Comparison of ENCODE assay signal across 11 cellular contexts in genomic region chr1:204149635-204150565, GRCh38. TPM values are rescaled to one million over a fixed set of nuclear protein-coding genes. Genes with fewer than 3 reads are reported as not detected.
A peak's percentile ranks its signal among the peaks of the same experiment; 100 is the strongest.
DNase-seq lines count a peak whose midpoint lies in the region; ATAC-seq and TF ChIP-seq lines count a peak whose summit lies in the region.
"Had no signal": no experiment of that assay in that cellular context is flagged by ENCODE, and none has a peak within 500 bp of the region (broad histone marks: within the 10 kb centered on the region; RNA-seq: fewer than 3 reads in every experiment).

No MANE protein-coding gene starts in this region.

- BruUV-seq in Caco-2 (replicated peaks; lab: Mats Ljungman, UMichigan) = no TSS peak

- H3K79me1 ChIP-seq in trophoblast cell (ENCODE audit: low read length) = peaks cover 8% of the 10 kb centered on the region

- H2BK120ac ChIP-seq in trophoblast cell (ENCODE audit: insufficient read depth, low read length, poor library complexity) = no peak overlapping the region

- no peak overlapping the region for H3K4me2 ChIP-seq in trophoblast cell (ENCODE audit: low read length)

- CTCF ChIA-PET in Caco-2 (lab: Charles Lee) = interaction anchor here (0.5 to 1.0 kb wide), 3 partner anchors 12 to 90 kb away, joined by 3 to 4 read pairs (median 4); no protein-coding TSS in a partner anchor

- H3K4me1 ChIP-seq in Caco-2 = peaks cover 17% of the 10 kb centered on the region
- peaks cover 4 to 8% of the 10 kb centered on the region in 2 experiments for H3K4me1 ChIP-seq in trophoblast cell (ENCODE audit: control insufficient read depth in 1 of 2, insufficient read depth in 2 of 2, low read length in 2 of 2)

- no peak overlapping the region for H2AK5ac ChIP-seq in trophoblast cell (ENCODE audit: low read length)

- intact Hi-C loops in Caco-2 (cut with micrococcal nuclease; ENCODE audit: unreplicated experiment) (no loop called here), left ventricle myocardium superior (cut with micrococcal nuclease) (no loop called here), posterior vena cava (cut with DNase I) (loop anchor here (5.0 to 10.0 kb wide), 2 partner anchors 355 to 1297 kb away; no protein-coding TSS in a partner anchor)

- H3K27ac ChIP-seq in VCaP (peak overlapping the region; percentile 20), trophoblast cell (ENCODE audit: low read depth, low read length) (no peak overlapping the region)

- H3K4me1 Mint-ChIP-seq in Caco-2 (ENCODE audit: low read depth, unreplicated experiment) (peaks cover 9% of the 10 kb centered on the region), HFFc6 (ENCODE audit: low read depth) (no peaks in the 10 kb centered on the region)

- peak overlapping the region; percentile 71 for H3K4me3 Mint-ChIP-seq in Caco-2 (ENCODE audit: unreplicated experiment)
- H3K4me3 Mint-ChIP-seq in HFFc6 = no peak overlapping the region

- TF ChIP-seq CTCF in Caco-2 (IDR thresholded peaks at IDR 0.05; ENCODE audit: insufficient read depth in 1 of 2, low read depth in 1 of 2, low read length in 1 of 2, severe bottlenecking in 1 of 2, unreplicated experiment in 1 of 2) = no peak
- no peak for TF ChIP-seq CTCF in VCaP (conservative IDR thresholded peaks at IDR 0.05)
- TF ChIP-seq CTCF in HFFc6 (IDR thresholded peaks at IDR 0.05) = no peak

- no peak overlapping the region for H3K14ac ChIP-seq in trophoblast cell (ENCODE audit: low read length)

- H3K9ac ChIP-seq in trophoblast cell (ENCODE audit: low read length) = no peak overlapping the region

- H4K91ac ChIP-seq in trophoblast cell (ENCODE audit: low read depth, low read length) = no peak overlapping the region

- no peak overlapping the region for H3K4ac ChIP-seq in trophoblast cell (ENCODE audit: low read depth, low read length)

- H3K18ac ChIP-seq in trophoblast cell (ENCODE audit: low read length) = no peak overlapping the region

- no peak overlapping the region for H4K8ac ChIP-seq in trophoblast cell (ENCODE audit: low read depth, low read length)

- POLR2A ChIA-PET in Caco-2 (lab: Charles Lee) = no interaction called here

- no peaks in the 10 kb centered on the region; the same call in 1 of the 2 replicates for H3K36me3 ChIP-seq in Caco-2 (ENCODE audit: control insufficient read depth, insufficient read depth, low read length)
- no peaks in the 10 kb centered on the region for H3K36me3 ChIP-seq in trophoblast cell (ENCODE audit: control insufficient read depth in 1 of 2, insufficient read depth in 2 of 2, low read length in 2 of 2)

- no peak overlapping the region for H2BK5ac ChIP-seq in trophoblast cell (ENCODE audit: low read depth, low read length, poor library complexity)

- H3K27me3 ChIP-seq in Caco-2 (replicated peaks; ENCODE audit: control insufficient read depth, insufficient read depth, low read length) = no peaks in the 10 kb centered on the region
- H3K27me3 ChIP-seq in trophoblast cell (ENCODE audit: insufficient read depth, low read length) = no peaks in the 10 kb centered on the region

- DNase-seq in Caco-2 (no peak), left ventricle myocardium superior (no peak), posterior vena cava (ENCODE audit: low spot score) (peak; percentile 66), trophoblast cell (no peak), HFFc6 (no peak), NCI-H69 (lab: John Stamatoyannopoulos, UW) (no peak)
- DNase-seq: NCI-H1417 treated with DMSO at 0.1 percent for 48 hours, T1000 had no signal

- H2BK12ac ChIP-seq in trophoblast cell (ENCODE audit: low read length) = no peak overlapping the region

- H3K9me3 ChIP-seq in Caco-2 (no peaks in the 10 kb centered on the region), trophoblast cell (ENCODE audit: insufficient read depth, low read depth, low read length) (peaks cover 5% of the 10 kb centered on the region)

- no peak overlapping the region for H2AFZ ChIP-seq in trophoblast cell (ENCODE audit: insufficient read depth, low read length, poor library complexity)

- H3K36me3 Mint-ChIP-seq in Caco-2 (ENCODE audit: insufficient read depth, unreplicated experiment) (no peaks in the 10 kb centered on the region), HFFc6 (ENCODE audit: low read depth) (no peaks in the 10 kb centered on the region)

- ATAC-seq in left ventricle myocardium superior (peak; percentile 44), GM21576 (IDR thresholded peaks at IDR 0.05; ENCODE audit: unreplicated experiment) (no peak)

- no CpG with 5 or more reads among the region's 16 CpGs for WGBS in trophoblast cell (ENCODE audit: extremely low coverage, insufficient coverage, insufficient read length)

- H3K9me3 Mint-ChIP-seq in Caco-2 (ENCODE audit: unreplicated experiment) = no peaks in the 10 kb centered on the region
- no peaks in the 10 kb centered on the region for H3K9me3 Mint-ChIP-seq in HFFc6
- H3K9me3 Mint-ChIP-seq: dendritic cell treated with granulocyte-macrophage colony-stimulating factor and Interleukin-4, amounts not matched to agents 40 ng/mL and 50 ng/mL, for 4 days had no signal

- no peaks in the 10 kb centered on the region for H3K27me3 Mint-ChIP-seq in Caco-2 (ENCODE audit: insufficient read depth, unreplicated experiment)
- H3K27me3 Mint-ChIP-seq in HFFc6 (ENCODE audit: insufficient read depth) = peaks cover 27% of the 10 kb centered on the region

- H3K27ac Mint-ChIP-seq in Caco-2 (ENCODE audit: unreplicated experiment) (no peak overlapping the region), HFFc6 (no peak overlapping the region)
- H3K27ac Mint-ChIP-seq: dendritic cell treated with granulocyte-macrophage colony-stimulating factor and Interleukin-4, amounts not matched to agents 40 ng/mL and 50 ng/mL, for 4 days had no signal

- no peak overlapping the region for H4K12ac ChIP-seq in trophoblast cell (ENCODE audit: low read depth, low read length)

- H3K4me3 ChIP-seq in Caco-2 (ENCODE audit: low read depth, low read length) = no peak overlapping the region
- no peak overlapping the region for H3K4me3 ChIP-seq in trophoblast cell (ENCODE audit: low read depth, low read length)

- no peak overlapping the region for H3K23ac ChIP-seq in trophoblast cell (ENCODE audit: low read length)

- H3K79me2 ChIP-seq in trophoblast cell (ENCODE audit: control insufficient read depth, insufficient read depth, low read length, poor library complexity) = peaks cover 3% of the 10 kb centered on the region

RNA-seq across cellular contexts. Expression of gene ETNK2, which starts 1.9 kb away (rescaled TPM):
- total RNA-seq in Caco-2 (2022) (16.2 and 21.9 TPM in 2 replicates), left ventricle myocardium superior (3.3 TPM), posterior vena cava (10 to 100 TPM in 1 of 2 donors, 1 to 10 TPM in 1; 7.4 to 12.3 TPM)
- 7.7 and 8.1 TPM in 2 replicates for polyA plus RNA-seq in trophoblast cell (2013)
- total RNA-seq in HFFc6 (2021; fragmentation: NEBNext Ultra II Directional; extraction: Animal tissue kit (Norgen Biotek cat#: 25700)) = 1 to 10 TPM; 3.1 to 6.3 (median 3.9) TPM

RNA-seq across cellular contexts. Expression of gene REN, which starts 16.2 kb away (rescaled TPM):
- total RNA-seq in Caco-2 (2022) (not detected in 2 replicates), left ventricle myocardium superior (not detected), posterior vena cava (not detected)
- polyA plus RNA-seq in trophoblast cell (2013) = 0.04 TPM in 1 of 2 replicates, not detected in the other
- total RNA-seq in HFFc6 (2021; fragmentation: NEBNext Ultra II Directional; extraction: Animal tissue kit (Norgen Biotek cat#: 25700)) = under 1 TPM in 5 of 6 experiments, not detected in 1; 0.17 to 0.39 (median 0.34) TPM

RNA-seq across cellular contexts. Expression of gene KISS1, which starts 46.4 kb away (rescaled TPM):
- 2.9 and 3.3 TPM in 2 replicates for total RNA-seq in Caco-2 (2022)
- total RNA-seq in left ventricle myocardium superior = not detected
- total RNA-seq in posterior vena cava = not detected
- 0.08 TPM in 1 of 2 replicates, not detected in the other for polyA plus RNA-seq in trophoblast cell (2013)
- total RNA-seq in HFFc6 (2021; fragmentation: NEBNext Ultra II Directional; extraction: Animal tissue kit (Norgen Biotek cat#: 25700)) = 1 to 10 TPM; 2.6 to 4.3 (median 3.6) TPM

Comparison
In these comparisons a context has a peak if more than half of its experiments do, and no peak if none do; other contexts are left out.
1. intact Hi-C loops: an anchor here in posterior vena cava (5.0 to 10.0 kb wide); none called in Caco-2 and left ventricle myocardium superior.